26 cellular contexts compared by ENCODE assay signal in the genomic region with DNA sequence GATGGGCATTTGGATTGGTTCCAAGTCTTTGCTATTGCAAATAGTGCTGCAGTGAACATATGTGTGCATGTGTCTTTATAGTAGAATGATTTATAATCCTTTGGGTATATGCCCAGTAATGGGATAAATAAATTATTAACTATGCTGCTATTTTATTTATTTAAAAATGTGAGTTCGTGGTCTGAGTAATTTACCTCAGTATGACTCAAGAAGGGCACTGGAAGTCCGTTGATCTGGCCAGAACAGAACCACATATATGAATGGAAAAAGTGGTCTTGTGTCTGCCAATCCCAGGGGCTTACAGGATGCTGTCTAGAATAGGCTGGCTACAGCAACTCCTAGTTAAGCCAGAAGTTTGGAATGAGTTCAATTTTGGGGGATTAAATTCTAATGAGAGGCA.
"Had no signal": no experiment of that assay in that cellular context is flagged by ENCODE, and none has a peak within 500 bp of the region (broad histone marks: within the 10 kb centered on the region; RNA-seq: fewer than 3 reads in every experiment).

No MANE protein-coding gene starts in this region.

- H3K36me3 ChIP-seq: left ventricle myocardium inferior, ovary, prostate gland, right atrium auricular region, right lobe of liver, transverse colon, upper lobe of left lung, vagina had no signal

- ATAC-seq: left colon; mucosa of descending colon; naive thymus-derived CD4-positive, alpha-beta T cell; natural killer cell treated with Interleukin-12 subunit alpha and Interleukin-12 subunit beta and Interleukin-15 and Interleukin-18, amount 100 ng/mL, for 72 hours; right lobe of liver; stimulated activated memory B cell treated with anti-CD40 and anti-IgM and Interleukin-4, amounts not matched to agents 10 μg/mL and 1 μg/mL and 100 μg/mL, for 72 hours; stimulated activated naive CD8-positive, alpha-beta T cell treated with anti-CD3 and anti-CD28 coated beads, Interleukin-15, amount 100 ng/mL, for 72 hours had no signal

- DNase-seq: kidney glomerular epithelial cell; left colon; left ventricle myocardium inferior; midbrain; mucosa of descending colon; naive thymus-derived CD4-positive, alpha-beta T cell; ovary; posterior cingulate gyrus; right lobe of liver; stimulated activated CD4-positive, alpha-beta T cell treated with anti-CD3 and anti-CD28 coated beads, Interleukin-1b, Interleukin-23, amount 100 ng/mL, for 48 hours; stimulated activated CD4-positive, alpha-beta T cell treated with anti-CD3 and anti-CD28 coated beads, Interleukin-2, amount 100 ng/mL, for 48 hours; stimulated activated CD4-positive, alpha-beta T cell treated with anti-CD3 and anti-CD28 coated beads, Interleukin-4, amount 100 ng/mL, for 4 hours; stimulated activated CD8-positive, alpha-beta memory T cell treated with anti-CD3 and anti-CD28 coated beads, Interleukin-4, amount 100 ng/mL, for 48 hours; stimulated activated naive CD4-positive, alpha-beta T cell treated with Interleukin-2 at 50 U/mL for 16 hours; stimulated activated naive CD8-positive, alpha-beta T cell treated with anti-CD3 and anti-CD28 coated beads, Interleukin-15, amount 100 ng/mL, for 72 hours; substantia nigra; transverse colon; upper lobe of left lung had no signal

- H3K27ac ChIP-seq: hepatocyte, left ventricle myocardium inferior, ovary, prostate gland, right atrium auricular region, right lobe of liver, transverse colon, upper lobe of left lung, vagina had no signal

- H3K9me3 ChIP-seq: mucosa of descending colon, ovary, prostate gland, right atrium auricular region, right lobe of liver, transverse colon, upper lobe of left lung, vagina had no signal

- H3K4me3 ChIP-seq: hepatocyte, left ventricle myocardium inferior, lung, mucosa of descending colon, ovary, prostate gland, right atrium auricular region, right lobe of liver, smooth muscle cell, transverse colon, upper lobe of left lung, vagina had no signal

- H3K27me3 ChIP-seq: ovary, right atrium auricular region, right lobe of liver, upper lobe of left lung, vagina had no signal

- H3K4me1 ChIP-seq: left ventricle myocardium inferior, prostate gland, right atrium auricular region, right lobe of liver, transverse colon, upper lobe of left lung, vagina had no signal
